8 cellular contexts compared by ENCODE assay signal in the genomic region with DNA sequence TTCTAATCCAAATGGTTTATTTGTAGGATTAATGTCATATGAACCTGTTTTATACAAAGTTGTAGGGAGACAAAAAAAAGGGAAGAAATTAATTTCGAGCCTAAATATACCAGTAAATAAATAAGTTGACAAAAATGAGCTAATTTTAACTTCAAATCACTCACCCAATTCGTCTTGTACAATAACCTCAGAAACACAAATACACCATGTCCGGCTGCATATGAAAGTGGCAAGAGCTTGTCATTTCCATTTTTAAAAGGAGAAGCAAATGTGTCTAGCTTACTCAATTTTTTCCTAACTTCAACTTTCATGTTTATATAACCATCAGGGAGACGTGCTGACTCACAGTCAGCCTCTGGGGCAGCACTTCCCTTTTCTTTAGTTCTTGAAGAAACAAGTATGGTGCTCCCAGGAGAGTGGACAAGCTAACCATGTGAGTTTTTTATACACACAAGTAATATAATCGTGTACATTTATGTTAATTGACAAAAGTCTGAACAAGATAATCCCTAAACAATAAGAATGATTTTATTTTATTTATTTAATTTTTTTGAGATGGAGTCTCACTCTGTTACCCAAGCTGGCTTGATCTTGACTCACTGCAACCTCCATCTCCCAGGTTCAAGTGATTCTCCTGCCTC. TPM values are rescaled to one million over a fixed set of nuclear protein-coding genes. Genes with fewer than 3 reads are reported as not detected.
A peak's percentile ranks its signal among the peaks of the same experiment; 100 is the strongest.
DNase-seq lines count a peak whose midpoint lies in the region; ATAC-seq and TF ChIP-seq lines count a peak whose summit lies in the region.

No MANE protein-coding gene starts in this region.

- H3K27me3 ChIP-seq in SJSA1 (replicated peaks) (no peaks in the 10 kb centered on the region), sigmoid colon (no peaks in the 10 kb centered on the region)

- CTCF ChIA-PET in AG04449 (lab: Yijun Ruan, JAX), result interaction anchor here (0.7 to 2.8 kb wide), 5 partner anchors 9 to 509 kb away, joined by 3 to 15 read pairs (median 3); no protein-coding TSS in a partner anchor

- 10 to 23% methylated on average over 5 of the region's 5 CpGs for WGBS in sigmoid colon, 2 donors

- no peak for TF ChIP-seq POLR2A in sigmoid colon (IDR thresholded peaks at IDR 0.05)

- H3K4me3 ChIP-seq in AG04449 (ENCODE audit: low read depth, low read length) (no peak overlapping the region), SJSA1 (no peak overlapping the region), fibroblast of the aortic adventitia (ENCODE audit: low read depth, low read length) (peak overlapping the region; percentile 11), sigmoid colon (no peak overlapping the region)

- peaks cover 13% of the 10 kb centered on the region for H3K4me1 ChIP-seq in SJSA1 (replicated peaks)
- peaks cover 0 to 4% (median 0%) of the 10 kb centered on the region in 4 donors for H3K4me1 ChIP-seq in sigmoid colon

- ATAC-seq in GM18868 (IDR thresholded peaks at IDR 0.05; ENCODE audit: unreplicated experiment) (peak; percentile 89), HG03064 (IDR thresholded peaks at IDR 0.05; ENCODE audit: low read depth, unreplicated experiment) (peak; percentile 93)

- no peak for TF ChIP-seq CTCF in AG04449 (IDR thresholded peaks at IDR 0.05; ENCODE audit: insufficient read depth, low read length, missing control alignments)
- TF ChIP-seq CTCF in fibroblast of the aortic adventitia (IDR thresholded peaks at IDR 0.05; ENCODE audit: insufficient read depth, low read length), result no peak
- TF ChIP-seq CTCF in sigmoid colon (IDR thresholded peaks at IDR 0.05), result no peak

- H3K9me3 ChIP-seq in SJSA1 (replicated peaks) (no peaks in the 10 kb centered on the region), sigmoid colon (no peaks in the 10 kb centered on the region)

- no peak for TF ChIP-seq EP300 in sigmoid colon (IDR thresholded peaks at IDR 0.05)

- H3K27ac ChIP-seq in SJSA1, result peak overlapping the region; percentile 47
- peak overlapping the region; percentile 14 to 59 (median 37) for H3K27ac ChIP-seq in sigmoid colon

- intact Hi-C loops in sigmoid colon (cut with DNase I), result no loop called here

- in situ Hi-C loops in G401 (cut with HindIII; ENCODE audit: low sequenced_read_pairs), result no loop called here

- no peaks in the 10 kb centered on the region for H3K36me3 ChIP-seq in SJSA1
- no peaks in the 10 kb centered on the region for H3K36me3 ChIP-seq in sigmoid colon

- POLR2A ChIA-PET in AG04449 (lab: Yijun Ruan, JAX), result interaction anchor here (0.9 kb wide), 1 partner anchor 200 kb away, joined by 4 read pairs; no protein-coding TSS in a partner anchor

- DNase-seq in AG04449 (ENCODE audit: low read depth, low spot score) (peak; percentile 70), SJSA1 (ENCODE audit: low read depth in 1 of 2, low spot score in 2 of 2) (peak; percentile 53 to 67), fibroblast of the aortic adventitia (ENCODE audit: low read depth) (peak; percentile 92), sigmoid colon (peak; percentile 78), G401 (ENCODE audit: low spot score) (no peak)
- DNase-seq in activated CD8-positive, alpha-beta memory T cell treated with anti-CD3 and anti-CD28 coated beads, Interleukin-2, amount 50 U/mL, for 4 hours, result no peak

RNA-seq across cellular contexts. Expression of a gene that starts 55.5 kb away (rescaled TPM):
- 50.2 and 53.9 TPM in 2 replicates for total RNA-seq in SJSA1 (2014; rRNA removed; shearing (Covaris generic))
- 63.2 and 871 TPM in 2 replicates for total RNA-seq in fibroblast of the aortic adventitia (ENCODE audit: low replicate concordance)
- total RNA-seq in sigmoid colon, result 10 to 100 TPM; 17.2 to 35.2 (median 24.1) TPM
- 100 to 1,000 TPM in 2 of 3 donors, 10 to 100 TPM in 1; 57.1 to 352 (median 214) TPM for polyA plus RNA-seq in sigmoid colon
- total RNA-seq in G401 (2014; rRNA removed; shearing (Covaris generic)), result 3.9 and 4.8 TPM in 2 replicates

Comparison
In these comparisons a context has a peak if more than half of its experiments do, and no peak if none do; other contexts are left out.
1. DNase-seq: peak in AG04449 (single experiment), SJSA1 (2 of 2), fibroblast of the aortic adventitia (single experiment) and sigmoid colon (single experiment); none in activated CD8-positive, alpha-beta memory T cell treated with anti-CD3 and anti-CD28 coated beads, Interleukin-2, amount 50 U/mL, for 4 hours (single experiment) and G401 (single experiment).